22 cellular contexts compared by ENCODE assay signal in genomic region chr7:99553039-99553438, GRCh38. TPM values are rescaled to one million over a fixed set of nuclear protein-coding genes. Genes with fewer than 3 reads are reported as not detected.
DNase-seq lines count a peak whose midpoint lies in the region; ATAC-seq and TF ChIP-seq lines count a peak whose summit lies in the region.
"Had no signal": no experiment of that assay in that cellular context is flagged by ENCODE, and none has a peak within 500 bp of the region (broad histone marks: within the 10 kb centered on the region; RNA-seq: fewer than 3 reads in every experiment).

No MANE protein-coding gene starts in this region.

- H3K4me1 Mint-ChIP-seq in T-helper 1 cell treated with Interleukin-12 subunit alpha and Interleukin-12 subunit beta and Interleukin-4 antibody, amounts not matched to agents 30 μg/mL and 1 μg/mL, for 36 hours (ENCODE audit: low read depth), result peaks cover 35% of the 10 kb centered on the region
- H3K4me1 Mint-ChIP-seq in CD8-positive, alpha-beta T cell (ENCODE audit: low read depth), result peaks cover 50% of the 10 kb centered on the region
- peaks cover 25% of the 10 kb centered on the region for H3K4me1 Mint-ChIP-seq in activated T-helper 17 cell treated with anti-CD3 and anti-CD28 coated beads, Interleukin-2, amount 50 U/mL, for 72 hours
- peaks cover 23 to 67% (median 55%) of the 10 kb centered on the region in 4 donors for H3K4me1 Mint-ChIP-seq in naive thymus-derived CD8-positive, alpha-beta T cell

- peaks cover 9% of the 10 kb centered on the region for H3K36me3 ChIP-seq in CD8-positive, alpha-beta T cell (ENCODE audit: insufficient read depth, low read length)

- peaks cover 14% of the 10 kb centered on the region for H3K9me3 Mint-ChIP-seq in T-helper 1 cell treated with Interleukin-12 subunit alpha and Interleukin-12 subunit beta and Interleukin-4 antibody, amounts not matched to agents 30 μg/mL and 1 μg/mL, for 36 hours
- H3K9me3 Mint-ChIP-seq in CD8-positive, alpha-beta T cell, result peaks cover 4% of the 10 kb centered on the region
- H3K9me3 Mint-ChIP-seq in activated T-helper 17 cell treated with anti-CD3 and anti-CD28 coated beads, Interleukin-2, amount 50 U/mL, for 72 hours, result no peaks in the 10 kb centered on the region
- peaks cover 0 to 7% (median 2%) of the 10 kb centered on the region in 9 donors for H3K9me3 Mint-ChIP-seq in naive thymus-derived CD8-positive, alpha-beta T cell

- H3K27ac Mint-ChIP-seq in T-helper 1 cell treated with Interleukin-12 subunit alpha and Interleukin-12 subunit beta and Interleukin-4 antibody, amounts not matched to agents 30 μg/mL and 1 μg/mL, for 36 hours, result no peak overlapping the region
- H3K27ac Mint-ChIP-seq in CD8-positive, alpha-beta T cell, result no peak overlapping the region
- H3K27ac Mint-ChIP-seq in activated T-helper 17 cell treated with anti-CD3 and anti-CD28 coated beads, Interleukin-2, amount 50 U/mL, for 72 hours, result no peak overlapping the region
- peak overlapping the region in 9 of 10 donors; percentile 41 to 91 (median 71) for H3K27ac Mint-ChIP-seq in naive thymus-derived CD8-positive, alpha-beta T cell

- no peak for TF ChIP-seq POLR2A in GM18505 (IDR thresholded peaks at IDR 0.05; ENCODE audit: borderline replicate concordance, extremely low read depth, insufficient read depth, insufficient read length)

- TF ChIP-seq CTCF in CD8-positive, alpha-beta T cell (IDR thresholded peaks at IDR 0.05), result no peak

- no peaks in the 10 kb centered on the region for H3K9me3 ChIP-seq in CD8-positive, alpha-beta T cell (ENCODE audit: low read length)
- H3K9me3 ChIP-seq: gastrocnemius medialis, MG63, SJSA1 had no signal

- peaks cover 35% of the 10 kb centered on the region for H3K4me1 ChIP-seq in CD8-positive, alpha-beta T cell (ENCODE audit: insufficient read depth, low read length)

- H3K27me3 Mint-ChIP-seq in T-helper 1 cell treated with Interleukin-12 subunit alpha and Interleukin-12 subunit beta and Interleukin-4 antibody, amounts not matched to agents 30 μg/mL and 1 μg/mL, for 36 hours (ENCODE audit: low read depth), result no peaks in the 10 kb centered on the region
- H3K27me3 Mint-ChIP-seq in CD8-positive, alpha-beta T cell (ENCODE audit: low read depth), result no peaks in the 10 kb centered on the region
- no peaks in the 10 kb centered on the region for H3K27me3 Mint-ChIP-seq in activated T-helper 17 cell treated with anti-CD3 and anti-CD28 coated beads, Interleukin-2, amount 50 U/mL, for 72 hours
- no peaks in the 10 kb centered on the region for H3K27me3 Mint-ChIP-seq in naive thymus-derived CD8-positive, alpha-beta T cell

- H3K4me3 ChIP-seq in CD8-positive, alpha-beta T cell (ENCODE audit: low read depth, low read length), result no peak overlapping the region

- ATAC-seq in CD8-positive, alpha-beta T cell, result no peak
- no peak for ATAC-seq in activated T-helper 17 cell treated with anti-CD3 and anti-CD28 coated beads, Interleukin-2, amount 50 U/mL, for 72 hours (replicated peaks)
- ATAC-seq in naive thymus-derived CD8-positive, alpha-beta T cell, result no peak
- no peak for ATAC-seq in GM18505 (IDR thresholded peaks at IDR 0.05; ENCODE audit: unreplicated experiment)
- ATAC-seq: activated naive CD4-positive, alpha-beta T cell treated with anti-CD3 and anti-CD28 coated beads, Interleukin-2, amount 50 U/mL, for 72 hours; gastrocnemius medialis; stimulated activated naive CD8-positive, alpha-beta T cell treated with anti-CD3 and anti-CD28 coated beads, Interleukin-15, Interleukin-2, amounts not matched to agents 100 U/mL and 50 U/mL, for 24 hours had no signal

- H3K27ac ChIP-seq in CD8-positive, alpha-beta T cell (ENCODE audit: low read depth, low read length), result no peak overlapping the region

- DNase-seq in T-helper 1 cell, result no peak
- no peak for DNase-seq in CD8-positive, alpha-beta T cell
- DNase-seq in naive thymus-derived CD8-positive, alpha-beta T cell, result no peak
- DNase-seq in HuH-7.5 (ENCODE audit: low spot score), result no peak
- DNase-seq in posterior vena cava (ENCODE audit: low spot score), result no peak
- DNase-seq: 8988T; effector memory CD4-positive, alpha-beta T cell; esophagus squamous epithelium; gastrocnemius medialis; islet precursor cell; MG63; NCI-H1417 treated with DMSO at 0.1 percent for 48 hours; NCI-H510A; stimulated activated CD4-positive, alpha-beta T cell treated with anti-CD3 and anti-CD28 coated beads, Interleukin-4, amount 100 ng/mL, for 4 hours; stimulated activated naive CD8-positive, alpha-beta T cell treated with anti-CD3 and anti-CD28 coated beads, Interleukin-15, Interleukin-2, amounts not matched to agents 100 U/mL and 50 U/mL, for 24 hours; tibial artery; WERI-Rb-1 had no signal

- H3K27me3 ChIP-seq in CD8-positive, alpha-beta T cell (ENCODE audit: insufficient read depth, low read length), result no peaks in the 10 kb centered on the region
- H3K27me3 ChIP-seq: esophagus squamous epithelium, gastrocnemius medialis, MG63, SJSA1, tibial artery had no signal

- H3K4me3 Mint-ChIP-seq in T-helper 1 cell treated with Interleukin-12 subunit alpha and Interleukin-12 subunit beta and Interleukin-4 antibody, amounts not matched to agents 30 μg/mL and 1 μg/mL, for 36 hours, result peak overlapping the region; percentile 16
- H3K4me3 Mint-ChIP-seq in CD8-positive, alpha-beta T cell, result peak overlapping the region; percentile 45
- peak overlapping the region; percentile 98 for H3K4me3 Mint-ChIP-seq in activated T-helper 17 cell treated with anti-CD3 and anti-CD28 coated beads, Interleukin-2, amount 50 U/mL, for 72 hours
- H3K4me3 Mint-ChIP-seq in naive thymus-derived CD8-positive, alpha-beta T cell, result peak overlapping the region in 4 of 10 donors; percentile 39 to 89 (median 52)

- CTCF ChIA-PET in CD8-positive, alpha-beta T cell (lab: Charles Lee), result no interaction called here

- POLR2A ChIA-PET in CD8-positive, alpha-beta T cell (lab: Charles Lee), result no interaction called here
- POLR2A ChIA-PET in naive thymus-derived CD8-positive, alpha-beta T cell (lab: Charles Lee), result interaction anchor here (0.6 to 1.1 kb wide), 2 partner anchors 45 to 55 kb away, joined by 3 read pairs; no protein-coding TSS in a partner anchor

- intact Hi-C loops in CD8-positive, alpha-beta T cell (cut with DNase I, micrococcal nuclease), result loop anchor here in 1 of 2 experiments (10.0 kb wide), 1 partner anchor 882 kb away; the partner anchor contains the start of gene PPP1R35
- intact Hi-C loops in posterior vena cava (cut with DNase I), result no loop called here

- H3K36me3 Mint-ChIP-seq in T-helper 1 cell treated with Interleukin-12 subunit alpha and Interleukin-12 subunit beta and Interleukin-4 antibody, amounts not matched to agents 30 μg/mL and 1 μg/mL, for 36 hours (ENCODE audit: low read depth), result peaks cover 35% of the 10 kb centered on the region
- peaks cover 43% of the 10 kb centered on the region for H3K36me3 Mint-ChIP-seq in CD8-positive, alpha-beta T cell
- peaks cover 61% of the 10 kb centered on the region for H3K36me3 Mint-ChIP-seq in activated T-helper 17 cell treated with anti-CD3 and anti-CD28 coated beads, Interleukin-2, amount 50 U/mL, for 72 hours (ENCODE audit: low read depth)
- peaks cover 4 to 27% (median 15%) of the 10 kb centered on the region in 3 donors for H3K36me3 Mint-ChIP-seq in naive thymus-derived CD8-positive, alpha-beta T cell

RNA-seq across cellular contexts. Expression of gene FAM200A, which starts 1.1 kb away (rescaled TPM):
- 1 to 10 TPM; 2.7 to 3.3 TPM for total RNA-seq in CD8-positive, alpha-beta T cell
- 1 to 10 TPM; 2.7 to 5.5 TPM for total RNA-seq in activated T-helper 17 cell treated with anti-CD3 and anti-CD28 coated beads, Interleukin-2, amount 50 U/mL, for 72 hours
- 10 to 100 TPM in 1 of 2 experiments, 1 to 10 TPM in 1; 8.6 to 11.3 TPM for total RNA-seq in naive thymus-derived CD8-positive, alpha-beta T cell
- polyA plus RNA-seq in naive thymus-derived CD8-positive, alpha-beta T cell, result 1 to 10 TPM; 3.2 to 6.3 (median 5.4) TPM
- total RNA-seq in posterior vena cava, result 1 to 10 TPM; 3.2 to 5.4 TPM

RNA-seq across cellular contexts. Expression of gene ZNF655, which starts 5.4 kb away (rescaled TPM):
- total RNA-seq in CD8-positive, alpha-beta T cell, result 100 to 1,000 TPM; 177 to 186 TPM
- 10 to 100 TPM; 79.2 to 98.5 TPM for total RNA-seq in activated T-helper 17 cell treated with anti-CD3 and anti-CD28 coated beads, Interleukin-2, amount 50 U/mL, for 72 hours
- total RNA-seq in naive thymus-derived CD8-positive, alpha-beta T cell, result 100 to 1,000 TPM; 179 to 181 TPM
- 10 to 100 TPM; 70.3 to 86.3 (median 74.3) TPM for polyA plus RNA-seq in naive thymus-derived CD8-positive, alpha-beta T cell
- total RNA-seq in posterior vena cava, result 10 to 100 TPM; 55.2 to 75.5 TPM

RNA-seq across cellular contexts. Expression of gene TMEM225B, which starts 45.0 kb away (rescaled TPM):
- 1 to 10 TPM in 1 of 2 experiments, under 1 TPM in 1; 0.94 to 2.1 TPM for total RNA-seq in CD8-positive, alpha-beta T cell
- 1 to 10 TPM in 1 of 2 donors, under 1 TPM in 1; 0.86 to 4.4 TPM for total RNA-seq in activated T-helper 17 cell treated with anti-CD3 and anti-CD28 coated beads, Interleukin-2, amount 50 U/mL, for 72 hours
- 1 to 10 TPM; 2.3 to 2.5 TPM for total RNA-seq in naive thymus-derived CD8-positive, alpha-beta T cell
- polyA plus RNA-seq in naive thymus-derived CD8-positive, alpha-beta T cell, result 1 to 10 TPM; 2.7 to 3.4 (median 2.8) TPM
- total RNA-seq in posterior vena cava, result 1 to 10 TPM in 1 of 2 donors, under 1 TPM in 1; 0.57 to 2.0 TPM
- total RNA-seq: gastrocnemius medialis had no signal

RNA-seq across cellular contexts. Expression of gene ZKSCAN5, which starts 48.6 kb away (rescaled TPM):
- total RNA-seq in CD8-positive, alpha-beta T cell, result 1 to 10 TPM; 6.0 to 6.2 TPM
- total RNA-seq in activated T-helper 17 cell treated with anti-CD3 and anti-CD28 coated beads, Interleukin-2, amount 50 U/mL, for 72 hours, result 10 to 100 TPM; 11.5 to 12.2 TPM
- total RNA-seq in naive thymus-derived CD8-positive, alpha-beta T cell, result 1 to 10 TPM; 8.9 to 9.9 TPM
- 1 to 10 TPM; 3.0 to 5.7 (median 3.9) TPM for polyA plus RNA-seq in naive thymus-derived CD8-positive, alpha-beta T cell
- 1 to 10 TPM; 5.9 to 7.0 TPM for total RNA-seq in posterior vena cava

RNA-seq across cellular contexts. Expression of gene ZNF394, which starts 53.0 kb away (rescaled TPM):
- 100 to 1,000 TPM; 256 to 268 TPM for total RNA-seq in CD8-positive, alpha-beta T cell
- total RNA-seq in activated T-helper 17 cell treated with anti-CD3 and anti-CD28 coated beads, Interleukin-2, amount 50 U/mL, for 72 hours, result 10 to 100 TPM; 28.9 to 36.5 TPM
- total RNA-seq in naive thymus-derived CD8-positive, alpha-beta T cell, result 100 to 1,000 TPM; 107 to 120 TPM
- polyA plus RNA-seq in naive thymus-derived CD8-positive, alpha-beta T cell, result 10 to 100 TPM; 58.5 to 67.1 (median 60.8) TPM
- 10 to 100 TPM; 17.5 to 20.0 TPM for total RNA-seq in posterior vena cava

Comparison
In these comparisons a context has a peak if more than half of its experiments do, and no peak if none do; other contexts are left out.
1. H3K27ac Mint-ChIP-seq: peak in naive thymus-derived CD8-positive, alpha-beta T cell (9 of 10); none in T-helper 1 cell treated with Interleukin-12 subunit alpha and Interleukin-12 subunit beta and Interleukin-4 antibody, amounts not matched to agents 30 μg/mL and 1 μg/mL, for 36 hours (single experiment), CD8-positive, alpha-beta T cell (single experiment) and activated T-helper 17 cell treated with anti-CD3 and anti-CD28 coated beads, Interleukin-2, amount 50 U/mL, for 72 hours (single experiment).